1 cellular context compared by ENCODE assay signal in genomic region chr3:147945968-147946519, GRCh38.
TF ChIP-seq lines count a peak whose summit lies in the region.

No MANE protein-coding gene starts in this region.

TF ChIP-seq in HepG2, 621 proteins besides CTCF, POLR2A, EP300 and RAD21 (continued from another document):
- TF ChIP-seq ETS1 (CRISPR knock-in tag; IDR thresholded peaks at IDR 0.05) (no peak), ZNF644 (CRISPR knock-in tag; IDR thresholded peaks at IDR 0.05; ENCODE audit: low read depth) (peak; percentile 54; the same call in 1 of the 2 replicates), IKZF4 (CRISPR knock-in tag; IDR thresholded peaks at IDR 0.05; ENCODE audit: borderline replicate concordance, low read depth, not compliant biosample characterization) (no peak), ZNF354B (CRISPR knock-in tag; IDR thresholded peaks at IDR 0.05) (no peak)
